9 cellular contexts compared by ENCODE assay signal in the genomic region with DNA sequence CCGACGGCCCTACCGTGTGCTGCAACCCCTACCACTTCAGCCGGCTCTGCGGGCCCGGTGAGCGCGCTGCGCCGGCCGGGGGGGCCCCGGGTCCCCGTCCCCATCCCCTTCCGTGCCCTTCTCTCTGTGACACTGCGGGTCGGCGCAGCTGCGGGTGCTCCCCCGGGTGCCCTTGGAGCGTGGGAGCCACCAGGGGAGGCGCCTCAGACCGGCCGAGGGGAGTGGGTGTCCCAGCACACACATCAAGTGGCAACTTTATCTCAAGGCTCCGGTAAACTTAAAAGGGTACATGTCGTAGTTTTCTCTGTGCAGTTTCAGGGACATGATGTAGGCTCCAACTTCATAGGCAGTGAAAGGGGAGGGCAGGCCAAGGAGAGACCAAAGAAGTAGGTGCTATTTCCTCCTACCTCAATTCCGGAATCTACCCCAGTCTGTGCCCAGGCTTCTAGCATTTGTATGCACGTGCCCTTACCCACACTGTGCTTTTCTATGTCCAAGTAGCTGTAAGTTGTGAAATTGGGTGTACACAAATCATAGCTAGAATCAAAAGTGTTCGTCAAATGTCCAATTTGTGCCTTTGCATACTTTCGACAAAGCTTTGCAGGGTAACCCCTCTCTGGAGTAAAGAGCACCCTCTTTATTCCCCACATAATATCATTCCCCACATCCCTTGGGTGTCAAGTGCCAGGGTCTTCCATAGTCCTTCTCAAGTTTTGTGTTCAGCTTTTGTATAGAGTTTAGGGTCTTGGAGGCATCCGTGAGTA. TPM values are rescaled to one million over a fixed set of nuclear protein-coding genes. Genes with fewer than 3 reads are reported as not detected.
A peak's percentile ranks its signal among the peaks of the same experiment; 100 is the strongest.
DNase-seq lines count a peak whose midpoint lies in the region; ATAC-seq and TF ChIP-seq lines count a peak whose summit lies in the region.
"Had no signal": no experiment of that assay in that cellular context is flagged by ENCODE, and none has a peak within 500 bp of the region (broad histone marks: within the 10 kb centered on the region; RNA-seq: fewer than 3 reads in every experiment).

No MANE protein-coding gene starts in this region.

- H3K9me3 ChIP-seq in BE2C, result no peaks in the 10 kb centered on the region
- no peaks in the 10 kb centered on the region for H3K9me3 ChIP-seq in colonic mucosa

- no peak for ATAC-seq in naive thymus-derived CD8-positive, alpha-beta T cell
- no peak for ATAC-seq in HG03442 (IDR thresholded peaks at IDR 0.05; ENCODE audit: unreplicated experiment)
- no peak for ATAC-seq in HG02884 (IDR thresholded peaks at IDR 0.05; ENCODE audit: unreplicated experiment)
- no peak for ATAC-seq in GM18873 (IDR thresholded peaks at IDR 0.05; ENCODE audit: low FRiP score, unreplicated experiment)
- no peak for ATAC-seq in HG03045 (IDR thresholded peaks at IDR 0.05; ENCODE audit: unreplicated experiment)

- TF ChIP-seq CTCF in BE2C (IDR thresholded peaks at IDR 0.05; ENCODE audit: low read depth, low read length) (no peak), LNCaP clone FGC (IDR thresholded peaks at IDR 0.05; ENCODE audit: control insufficient read depth, extremely low read depth, insufficient read depth) (no peak), colonic mucosa (IDR thresholded peaks at IDR 0.05) (no peak)

- H3K27ac ChIP-seq in colonic mucosa, result peak overlapping the region; percentile 91

- H3K9ac ChIP-seq in colonic mucosa (ENCODE audit: low read depth in 2 of 2, low read length in 2 of 2), result peak overlapping the region; percentile 76 to 84

- H3K36me3 Mint-ChIP-seq in naive thymus-derived CD8-positive, alpha-beta T cell, result peaks cover 0 to 3% (median 0%) of the 10 kb centered on the region in 3 donors

- peaks cover 7 to 19% (median 14%) of the 10 kb centered on the region in 4 donors for H3K4me1 Mint-ChIP-seq in naive thymus-derived CD8-positive, alpha-beta T cell

- no peaks in the 10 kb centered on the region for H3K9me3 Mint-ChIP-seq in naive thymus-derived CD8-positive, alpha-beta T cell

- H3K27me3 Mint-ChIP-seq in naive thymus-derived CD8-positive, alpha-beta T cell, result peaks cover 4 to 29% (median 14%) of the 10 kb centered on the region in 5 donors

- peak overlapping the region; percentile 55 to 87 (median 79) for H3K4me3 Mint-ChIP-seq in naive thymus-derived CD8-positive, alpha-beta T cell

- POLR2A ChIA-PET in naive thymus-derived CD8-positive, alpha-beta T cell (lab: Charles Lee), result interaction anchor here (1.2 to 1.5 kb wide), 3 partner anchors 20 to 85 kb away, joined by 3 to 4 read pairs (median 4); no protein-coding TSS in a partner anchor

- no peaks in the 10 kb centered on the region for H3K27me3 ChIP-seq in BE2C
- H3K27me3 ChIP-seq in colonic mucosa, result no peaks in the 10 kb centered on the region

- intact Hi-C loops in colonic mucosa (cut with DNase I), result no loop called here

- peak overlapping the region; percentile 72 for H3K4me3 ChIP-seq in BE2C (ENCODE audit: low read depth, low read length)
- H3K4me3 ChIP-seq in LNCaP clone FGC (ENCODE audit: low read depth, low read length), result peak overlapping the region; percentile 76
- H3K4me3 ChIP-seq in colonic mucosa, result peak overlapping the region; percentile 61

- peak overlapping the region in 2 of 10 donors; percentile 22 to 53 for H3K27ac Mint-ChIP-seq in naive thymus-derived CD8-positive, alpha-beta T cell

- H3K4me1 ChIP-seq in BE2C (peaks cover 23% of the 10 kb centered on the region), colonic mucosa (peaks cover 7% of the 10 kb centered on the region)

- no peak for DNase-seq in BE2C
- no peak for DNase-seq in LNCaP clone FGC (ENCODE audit: low read depth)
- DNase-seq in colonic mucosa, result peak; percentile 40
- peak in 2 of 10 donors; percentile 9 to 16 for DNase-seq in naive thymus-derived CD8-positive, alpha-beta T cell
- DNase-seq: amniotic stem cell had no signal

- H3K36me3 ChIP-seq in BE2C (peaks cover 28% of the 10 kb centered on the region), colonic mucosa (no peaks in the 10 kb centered on the region)

RNA-seq across cellular contexts. Expression of a gene that starts 2.2 kb away (rescaled TPM):
- 52.5 TPM for polyA plus RNA-seq in BE2C (2012; ENCODE audit: insufficient read depth, insufficient read length, low read depth)
- 10 to 100 TPM in 1 of 2 donors, 1 to 10 TPM in 1; 9.4 to 22.0 TPM for total RNA-seq in colonic mucosa
- under 1 TPM; 0.08 to 0.16 TPM for total RNA-seq in naive thymus-derived CD8-positive, alpha-beta T cell
- polyA plus RNA-seq in naive thymus-derived CD8-positive, alpha-beta T cell, result not detected

Comparison
In these comparisons a context has a peak if more than half of its experiments do, and no peak if none do; other contexts are left out.
1. RNA of a gene that starts 2.2 kb away (total RNA-seq): 9.4 to 22.0 TPM in colonic mucosa; 0.08 to 0.16 TPM in naive thymus-derived CD8-positive, alpha-beta T cell; every median in the first group is over 4 times any median in the second.
2. Peak in every context shown above with its lines, with median percentiles within 50 percentile points of each other: H3K4me3 ChIP-seq.